1 cellular context compared by ENCODE assay signal in genomic region chr2:126665483-126665882, GRCh38.
TF ChIP-seq lines count a peak whose summit lies in the region.

No MANE protein-coding gene starts in this region.

TF ChIP-seq in GM23338, 12 proteins besides CTCF, POLR2A, EP300 and RAD21 (continued from another document):
- no peak for TF ChIP-seq ZNF462 (CRISPR knock-in tag; IDR thresholded peaks at IDR 0.05)
- TF ChIP-seq STAT1 (IDR thresholded peaks at IDR 0.05; ENCODE audit: unreplicated experiment) = no peak
- TF ChIP-seq JUNB (IDR thresholded peaks at IDR 0.05; ENCODE audit: unreplicated experiment) = no peak
- no peak for TF ChIP-seq NANOG (IDR thresholded peaks at IDR 0.05; ENCODE audit: borderline replicate concordance)
